ENCODE assay signal across 1 cellular context in genomic region chr16:70678898-70679652, GRCh38.
TF ChIP-seq lines count a peak whose summit lies in the region.

No MANE protein-coding gene starts in this region.

TF ChIP-seq in H1, 55 proteins besides CTCF, POLR2A, EP300 and RAD21:
- TF ChIP-seq JUND (IDR thresholded peaks at IDR 0.05; ENCODE audit: low read length) (no peak), POLR2AphosphoS5 (IDR thresholded peaks at IDR 0.05; ENCODE audit: low read depth, low read length) (no peak), PHF8 (conservative IDR thresholded peaks at IDR 0.05; ENCODE audit: low read depth, low read length) (no peak), CBX5 (IDR thresholded peaks at IDR 0.05; ENCODE audit: low read depth, low read length) (no peak), ZNF274 (IDR thresholded peaks at IDR 0.05; ENCODE audit: borderline replicate concordance, extremely low read depth, low read length) (no peak), CBX8 (IDR thresholded peaks at IDR 0.05; ENCODE audit: borderline replicate concordance, low read depth, low read length) (no peak), HDAC2 (IDR thresholded peaks at IDR 0.05; ENCODE audit: borderline replicate concordance in 1 of 2, low read depth in 2 of 2, low read length in 2 of 2) (no peak), SAP30 (IDR thresholded peaks at IDR 0.05; ENCODE audit: insufficient read depth, insufficient replicate concordance, low read length) (no peak), BCL11A (IDR thresholded peaks at IDR 0.05; ENCODE audit: low read depth in 2 of 2, low read length in 2 of 2) (no peak), RXRA (IDR thresholded peaks at IDR 0.05; ENCODE audit: insufficient read depth, low read depth, low read length) (no peak), CHD2 (IDR thresholded peaks at IDR 0.05; ENCODE audit: low read length) (no peak), TAF7 (optimal IDR thresholded peaks at IDR 0.05; ENCODE audit: borderline replicate concordance, low read depth, low read length) (no peak)
